ENCODE assay signal across 15 cellular contexts in genomic region chrX:74467656-74468055, GRCh38. TPM values are rescaled to one million over a fixed set of nuclear protein-coding genes. Genes with fewer than 3 reads are reported as not detected.
DNase-seq lines count a peak whose midpoint lies in the region; FAIRE-seq and TF ChIP-seq lines count a peak whose summit lies in the region.
"Had no signal": no experiment of that assay in that cellular context is flagged by ENCODE, and none has a peak within 500 bp of the region (broad histone marks: within the 10 kb centered on the region; RNA-seq: fewer than 3 reads in every experiment).

No MANE protein-coding gene starts in this region.

- no peaks in the 10 kb centered on the region for H3K36me3 Mint-ChIP-seq in MCF 10A (ENCODE audit: insufficient read depth, unreplicated experiment)
- H3K36me3 Mint-ChIP-seq in nephron progenitor cell (ENCODE audit: low read depth): peaks cover 25% of the 10 kb centered on the region
- no peaks in the 10 kb centered on the region for H3K36me3 Mint-ChIP-seq in Caco-2 (ENCODE audit: insufficient read depth, unreplicated experiment)
- H3K36me3 Mint-ChIP-seq: CD4-positive, CD25-positive, alpha-beta regulatory T cell; IgD-negative memory B cell had no signal

- peaks cover 6% of the 10 kb centered on the region for H3K4me1 Mint-ChIP-seq in MCF 10A (ENCODE audit: insufficient read depth, unreplicated experiment)
- H3K4me1 Mint-ChIP-seq in nephron progenitor cell: no peaks in the 10 kb centered on the region
- H3K4me1 Mint-ChIP-seq in Caco-2 (ENCODE audit: low read depth, unreplicated experiment): no peaks in the 10 kb centered on the region
- H3K4me1 Mint-ChIP-seq: CD4-positive, CD25-positive, alpha-beta regulatory T cell; IgD-negative memory B cell had no signal

- intact Hi-C loops in MCF 10A (cut with micrococcal nuclease): no loop called here
- intact Hi-C loops in breast epithelium (cut with DNase I; ENCODE audit: low total_unique reads): no loop called here
- intact Hi-C loops in Caco-2 (cut with micrococcal nuclease; ENCODE audit: unreplicated experiment): no loop called here

- peaks cover 34% of the 10 kb centered on the region for H3K27me3 Mint-ChIP-seq in MCF 10A (ENCODE audit: insufficient read depth, unreplicated experiment)
- H3K27me3 Mint-ChIP-seq in nephron progenitor cell (ENCODE audit: low read depth, poor library complexity): no peaks in the 10 kb centered on the region
- H3K27me3 Mint-ChIP-seq in Caco-2 (ENCODE audit: insufficient read depth, unreplicated experiment): peaks cover 4% of the 10 kb centered on the region
- H3K27me3 Mint-ChIP-seq: CD4-positive, CD25-positive, alpha-beta regulatory T cell; IgD-negative memory B cell had no signal

- POLR2A ChIA-PET in MCF 10A (lab: Yijun Ruan, JAX) (no interaction called here), Caco-2 (lab: Charles Lee) (no interaction called here)

- H3K4me3 Mint-ChIP-seq in MCF 10A (ENCODE audit: unreplicated experiment): no peak overlapping the region
- H3K4me3 Mint-ChIP-seq in nephron progenitor cell: no peak overlapping the region
- H3K4me3 Mint-ChIP-seq in Caco-2 (ENCODE audit: unreplicated experiment): no peak overlapping the region
- H3K4me3 Mint-ChIP-seq: CD4-positive, CD25-positive, alpha-beta regulatory T cell; IgD-negative memory B cell had no signal

- H3K27ac ChIP-seq in breast epithelium: no peak overlapping the region
- H3K27ac ChIP-seq: 22Rv1; BLaER1 treated with 17β-estradiol and CSF1 and Interleukin-3, amounts not matched to agents 10 nM and 100 nM had no signal

- no peak overlapping the region for H3K4me3 ChIP-seq in breast epithelium
- H3K4me3 ChIP-seq in bronchial epithelial cell (ENCODE audit: low read depth, low read length): no peak overlapping the region
- H3K4me3 ChIP-seq in Caco-2 (ENCODE audit: low read depth, low read length): no peak overlapping the region
- H3K4me3 ChIP-seq: BLaER1 treated with 17β-estradiol and CSF1 and Interleukin-3, amounts not matched to agents 10 nM and 100 nM had no signal

- H3K4me1 ChIP-seq in breast epithelium: no peaks in the 10 kb centered on the region
- H3K4me1 ChIP-seq in Caco-2: no peaks in the 10 kb centered on the region

- H3K27me3 ChIP-seq in breast epithelium (peaks cover 0 to 12% of the 10 kb centered on the region in 2 donors), bronchial epithelial cell (ENCODE audit: control insufficient read depth, insufficient read depth, low read length) (no peaks in the 10 kb centered on the region), Caco-2 (replicated peaks; ENCODE audit: control insufficient read depth, insufficient read depth, low read length) (no peaks in the 10 kb centered on the region)

- no peak for TF ChIP-seq CTCF in MCF 10A (IDR thresholded peaks at IDR 0.05; ENCODE audit: unreplicated experiment)
- TF ChIP-seq CTCF in breast epithelium (IDR thresholded peaks at IDR 0.05): no peak
- no peak for TF ChIP-seq CTCF in bronchial epithelial cell (IDR thresholded peaks at IDR 0.05; ENCODE audit: insufficient read depth, low read length, severe bottlenecking)
- TF ChIP-seq CTCF in nephron progenitor cell (IDR thresholded peaks at IDR 0.05): no peak
- no peak for TF ChIP-seq CTCF in Caco-2 (IDR thresholded peaks at IDR 0.05; ENCODE audit: insufficient read depth in 1 of 2, low read depth in 1 of 2, low read length in 1 of 2, severe bottlenecking in 1 of 2, unreplicated experiment in 1 of 2)

- H3K36me3 ChIP-seq in breast epithelium: no peaks in the 10 kb centered on the region
- no peaks in the 10 kb centered on the region for H3K36me3 ChIP-seq in bronchial epithelial cell (ENCODE audit: control insufficient read depth, insufficient read depth, low read length)
- H3K36me3 ChIP-seq in Caco-2 (ENCODE audit: control insufficient read depth, insufficient read depth, low read length): no peaks in the 10 kb centered on the region
- H3K36me3 ChIP-seq: BLaER1 treated with 17β-estradiol and CSF1 and Interleukin-3, amounts not matched to agents 10 nM and 100 nM had no signal

- CTCF ChIA-PET in MCF 10A (lab: Yijun Ruan, JAX) (interaction anchor here (0.6 kb wide), 1 partner anchor 55 kb away, joined by 3 read pairs; no protein-coding TSS in a partner anchor), Caco-2 (lab: Charles Lee) (no interaction called here)

- DNase-seq in MCF 10A (ENCODE audit: unreplicated experiment) (peak; percentile 20), breast epithelium (ENCODE audit: low spot score in 2 of 2) (no peak), bronchial epithelial cell (ENCODE audit: low read depth) (peak; percentile 17), nephron progenitor cell (no peak), Caco-2 (no peak), AG08396 (ENCODE audit: low spot score) (no peak)
- no peak for DNase-seq in activated CD4-positive, CD25-positive, alpha-beta regulatory T cell treated with anti-CD3 and anti-CD28 coated beads, Interleukin-2, amount 50 U/mL, for 72 hours
- DNase-seq: Calu3; CD4-positive, CD25-positive, alpha-beta regulatory T cell; DMS 273 treated with DMSO at 0.1 percent for 48 hours; HCEC 1CT had no signal

- H3K9me3 Mint-ChIP-seq in MCF 10A (ENCODE audit: unreplicated experiment) (no peaks in the 10 kb centered on the region), nephron progenitor cell (peaks cover 28% of the 10 kb centered on the region), Caco-2 (ENCODE audit: unreplicated experiment) (no peaks in the 10 kb centered on the region)

- H3K27ac Mint-ChIP-seq in MCF 10A (ENCODE audit: low read depth, unreplicated experiment): no peak overlapping the region
- peak overlapping the region; percentile 3 for H3K27ac Mint-ChIP-seq in nephron progenitor cell
- H3K27ac Mint-ChIP-seq in Caco-2 (ENCODE audit: unreplicated experiment): no peak overlapping the region
- H3K27ac Mint-ChIP-seq: CD4-positive, CD25-positive, alpha-beta regulatory T cell; IgD-negative memory B cell had no signal

- BruUV-seq in MCF 10A (replicated peaks; lab: Mats Ljungman, UMichigan) (no TSS peak), Caco-2 (replicated peaks; lab: Mats Ljungman, UMichigan) (no TSS peak)

- H3K9me3 ChIP-seq in breast epithelium (peaks cover 0 to 6% of the 10 kb centered on the region in 2 donors), Caco-2 (no peaks in the 10 kb centered on the region)

- no peak for TF ChIP-seq POLR2A in breast epithelium (IDR thresholded peaks at IDR 0.05)

- FAIRE-seq in bronchial epithelial cell (lab: Jason Lieb, UNC): no peak

RNA-seq across cellular contexts. Expression of gene SLC16A2, which starts 46.4 kb away (rescaled TPM):
- total RNA-seq in MCF 10A (2022) (11.9 and 13.7 TPM in 2 replicates), breast epithelium (10 to 100 TPM in 1 of 3 donors, 1 to 10 TPM in 2; 4.8 to 10.8 (median 6.6) TPM), bronchial epithelial cell (1.3 TPM in 2 replicates), Caco-2 (2022) (0.34 and 0.58 TPM in 2 replicates)
- total RNA-seq: HT-29 had no signal

Comparison
In these comparisons a context has a peak if more than half of its experiments do, and no peak if none do; other contexts are left out.
1. DNase-seq: peak in MCF 10A (single experiment) and bronchial epithelial cell (single experiment); none in breast epithelium (0 of 2), nephron progenitor cell (single experiment), Caco-2 (0 of 2), activated CD4-positive, CD25-positive, alpha-beta regulatory T cell treated with anti-CD3 and anti-CD28 coated beads, Interleukin-2, amount 50 U/mL, for 72 hours (single experiment) and AG08396 (single experiment).